In the genomic region with DNA sequence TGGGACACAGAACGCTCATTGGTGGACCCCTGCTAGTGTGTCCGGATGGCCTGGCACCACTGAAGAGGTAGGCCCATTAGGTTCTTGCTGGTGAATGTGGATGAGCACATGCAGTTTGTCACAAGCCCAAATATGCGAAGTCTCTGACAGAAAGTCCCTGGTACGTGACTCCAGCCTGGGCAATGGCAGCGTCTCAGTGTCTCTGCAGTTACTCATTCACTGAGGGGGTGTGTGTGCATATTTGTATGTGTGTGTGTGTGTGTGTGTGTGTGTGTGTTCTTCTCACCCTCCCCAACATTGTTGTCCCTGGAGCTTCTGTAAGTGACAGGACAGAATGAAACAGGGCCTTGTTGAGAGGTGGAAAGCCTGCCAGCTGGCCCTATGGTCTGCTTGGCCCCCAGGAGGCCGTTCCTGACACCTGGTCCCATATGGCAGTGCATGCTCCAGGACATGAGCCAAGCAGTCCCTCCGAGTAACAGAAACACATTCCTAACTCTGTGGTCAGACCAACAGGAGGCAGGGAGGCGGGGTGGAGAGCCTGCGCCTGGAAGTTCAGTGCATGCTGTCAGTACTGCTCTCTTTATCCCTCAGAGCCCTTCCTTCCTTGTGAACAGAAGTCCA, we compare ENCODE assay signal across 8 cellular contexts.
DNase-seq lines count a peak whose midpoint lies in the region; ATAC-seq and TF ChIP-seq lines count a peak whose summit lies in the region.

No MANE protein-coding gene starts in this region.

- H4K12ac ChIP-seq in trophoblast cell (ENCODE audit: low read depth, low read length): no peak overlapping the region

- no peaks in the 10 kb centered on the region for H3K9me3 Mint-ChIP-seq in CD4-positive, alpha-beta T cell

- H3K36me3 ChIP-seq in trophoblast cell (ENCODE audit: control insufficient read depth in 1 of 2, insufficient read depth in 2 of 2, low read length in 2 of 2): no peaks in the 10 kb centered on the region

- no peak overlapping the region for H3K4me2 ChIP-seq in trophoblast cell (ENCODE audit: low read length)

- H3K14ac ChIP-seq in trophoblast cell (ENCODE audit: low read length): no peak overlapping the region

- no peaks in the 10 kb centered on the region for H3K36me3 Mint-ChIP-seq in CD4-positive, alpha-beta T cell (ENCODE audit: low read depth)

- H4K91ac ChIP-seq in trophoblast cell (ENCODE audit: low read depth, low read length): no peak overlapping the region

- no peaks in the 10 kb centered on the region for H3K4me1 Mint-ChIP-seq in CD4-positive, alpha-beta T cell (ENCODE audit: low read depth)

- CTCF ChIA-PET in CD4-positive, alpha-beta T cell (lab: Charles Lee): no interaction called here

- H2AFZ ChIP-seq in trophoblast cell (ENCODE audit: insufficient read depth, low read length, poor library complexity): peak overlapping the region; percentile 3

- H3K4me3 ChIP-seq in fibroblast of mammary gland (ENCODE audit: control insufficient read depth, low read depth, low read length): no peak overlapping the region
- no peak overlapping the region for H3K4me3 ChIP-seq in trophoblast cell (ENCODE audit: low read depth, low read length)

- H3K79me1 ChIP-seq in trophoblast cell (ENCODE audit: low read length): no peaks in the 10 kb centered on the region

- no peaks in the 10 kb centered on the region for H3K79me2 ChIP-seq in trophoblast cell (ENCODE audit: control insufficient read depth, insufficient read depth, low read length, poor library complexity)

- no peaks in the 10 kb centered on the region for H3K27me3 Mint-ChIP-seq in CD4-positive, alpha-beta T cell

- H2BK120ac ChIP-seq in trophoblast cell (ENCODE audit: insufficient read depth, low read length, poor library complexity): no peak overlapping the region

- no peak overlapping the region for H2BK5ac ChIP-seq in trophoblast cell (ENCODE audit: low read depth, low read length, poor library complexity)

- H3K9ac ChIP-seq in trophoblast cell (ENCODE audit: low read length): no peak overlapping the region

- no peak overlapping the region for H3K18ac ChIP-seq in trophoblast cell (ENCODE audit: low read length)

- H4K8ac ChIP-seq in trophoblast cell (ENCODE audit: low read depth, low read length): no peak overlapping the region

- no peak for TF ChIP-seq CTCF in fibroblast of mammary gland (conservative IDR thresholded peaks at IDR 0.05; ENCODE audit: control insufficient read depth, insufficient read depth, low read depth, low read length)
- TF ChIP-seq CTCF in CD4-positive, alpha-beta T cell (IDR thresholded peaks at IDR 0.05): no peak

- no peak overlapping the region for H3K27ac ChIP-seq in trophoblast cell (ENCODE audit: low read depth, low read length)
- no peak overlapping the region for H3K27ac ChIP-seq in CD4-positive, alpha-beta T cell (ENCODE audit: low read depth, low read length)

- intact Hi-C loops in CD4-positive, alpha-beta T cell (cut with DNase I, micrococcal nuclease): loop anchor here in 1 of 2 experiments (5.0 kb wide), 1 partner anchor 147 kb away; no protein-coding TSS in a partner anchor

- H2AK5ac ChIP-seq in trophoblast cell (ENCODE audit: low read length): no peak overlapping the region

- no CpG with 5 or more reads among the region's 9 CpGs for WGBS in trophoblast cell (ENCODE audit: extremely low coverage, insufficient coverage, insufficient read length)

- no peak overlapping the region for H3K4ac ChIP-seq in trophoblast cell (ENCODE audit: low read depth, low read length)

- H3K27me3 ChIP-seq in trophoblast cell (ENCODE audit: insufficient read depth, low read length): no peaks in the 10 kb centered on the region
- H3K27me3 ChIP-seq in CD4-positive, alpha-beta T cell (ENCODE audit: control insufficient read depth, insufficient read depth, low read length): no peaks in the 10 kb centered on the region

- ATAC-seq in HG02759 (IDR thresholded peaks at IDR 0.05; ENCODE audit: unreplicated experiment): no peak
- no peak for ATAC-seq in CD4-positive, alpha-beta T cell (ENCODE audit: poor library complexity)
- ATAC-seq in HG02763 (IDR thresholded peaks at IDR 0.05; ENCODE audit: unreplicated experiment): no peak

- H3K4me3 Mint-ChIP-seq in CD4-positive, alpha-beta T cell: no peak overlapping the region

- DNase-seq in ELF-1 (ENCODE audit: low read depth, low spot score): peak; percentile 57
- DNase-seq in RKO (ENCODE audit: low spot score): peak; percentile 68
- DNase-seq in fibroblast of mammary gland (ENCODE audit: low read depth): peak; percentile 94
- peak; percentile 86 to 89 for DNase-seq in trophoblast cell
- no peak for DNase-seq in activated CD4-positive, alpha-beta T cell treated with anti-CD3 and anti-CD28 coated beads, Interleukin-2, amount 50 U/mL, for 4 hours
- DNase-seq in CD4-positive, alpha-beta T cell: no peak

- H3K9me3 ChIP-seq in trophoblast cell (ENCODE audit: insufficient read depth, low read depth, low read length): no peaks in the 10 kb centered on the region
- H3K9me3 ChIP-seq in CD4-positive, alpha-beta T cell (ENCODE audit: control insufficient read depth, low read length): no peaks in the 10 kb centered on the region

- POLR2A ChIA-PET in CD4-positive, alpha-beta T cell (lab: Charles Lee): no interaction called here

- H2BK12ac ChIP-seq in trophoblast cell (ENCODE audit: low read length): no peak overlapping the region

- peaks cover 4 to 7% of the 10 kb centered on the region in 2 experiments for H3K4me1 ChIP-seq in trophoblast cell (ENCODE audit: control insufficient read depth in 1 of 2, insufficient read depth in 2 of 2, low read length in 2 of 2)

- H3K27ac Mint-ChIP-seq in CD4-positive, alpha-beta T cell: no peak overlapping the region

- H3K23ac ChIP-seq in trophoblast cell (ENCODE audit: low read length): no peak overlapping the region

Comparison
In these comparisons a context has a peak if more than half of its experiments do, and no peak if none do; other contexts are left out.
1. DNase-seq: peak in ELF-1 (single experiment), RKO (single experiment), fibroblast of mammary gland (single experiment) and trophoblast cell (2 of 2); none in activated CD4-positive, alpha-beta T cell treated with anti-CD3 and anti-CD28 coated beads, Interleukin-2, amount 50 U/mL, for 4 hours (0 of 2) and CD4-positive, alpha-beta T cell (0 of 10).